13 cellular contexts compared by ENCODE assay signal in genomic region chr17:78818152-78818846, GRCh38. TPM values are rescaled to one million over a fixed set of nuclear protein-coding genes. Genes with fewer than 3 reads are reported as not detected.
DNase-seq lines count a peak whose midpoint lies in the region; ATAC-seq lines count a peak whose summit lies in the region.
"Had no signal": no experiment of that assay in that cellular context is flagged by ENCODE, and none has a peak within 500 bp of the region (broad histone marks: within the 10 kb centered on the region; RNA-seq: fewer than 3 reads in every experiment).

No MANE protein-coding gene starts in this region.

- no peaks in the 10 kb centered on the region for H3K27me3 ChIP-seq in BLaER1
- no peaks in the 10 kb centered on the region; the same call in 1 of the 2 replicates for H3K27me3 ChIP-seq in H7 (ENCODE audit: control insufficient read depth, insufficient read depth, low read length)
- H3K27me3 ChIP-seq: cardiac muscle cell had no signal

- POLR2A ChIA-PET in naive thymus-derived CD8-positive, alpha-beta T cell (lab: Charles Lee), result interaction anchor here (0.5 to 3.2 kb wide), 12 partner anchors 10 to 688 kb away, joined by 3 to 23 read pairs (median 4); partner anchors contain the start of genes TMC8 and USP36

- H3K4me3 Mint-ChIP-seq in activated naive CD8-positive, alpha-beta T cell, result peak overlapping the region; percentile 79
- peak overlapping the region; percentile 49 to 83 (median 72) for H3K4me3 Mint-ChIP-seq in naive thymus-derived CD8-positive, alpha-beta T cell

- H3K9me3 ChIP-seq in BLaER1, result no peaks in the 10 kb centered on the region

- H3K9ac ChIP-seq in BLaER1, result peak overlapping the region; percentile 7; the same call in 1 of the 2 replicates

- peak overlapping the region; percentile 10; the same call in 1 of the 2 replicates for H3K27ac ChIP-seq in BLaER1
- H3K27ac ChIP-seq: cardiac muscle cell had no signal

- no peaks in the 10 kb centered on the region for H3K27me3 Mint-ChIP-seq in activated naive CD8-positive, alpha-beta T cell
- H3K27me3 Mint-ChIP-seq in naive thymus-derived CD8-positive, alpha-beta T cell, result no peaks in the 10 kb centered on the region

- peak overlapping the region; percentile 94 for H3K27ac Mint-ChIP-seq in activated naive CD8-positive, alpha-beta T cell
- peak overlapping the region; percentile 91 to 98 (median 98) for H3K27ac Mint-ChIP-seq in naive thymus-derived CD8-positive, alpha-beta T cell

- no peak for ATAC-seq in naive thymus-derived CD8-positive, alpha-beta T cell
- ATAC-seq in GM21786 (IDR thresholded peaks at IDR 0.05; ENCODE audit: unreplicated experiment), result no peak

- peaks cover 73% of the 10 kb centered on the region for H3K4me1 ChIP-seq in BLaER1

- H4K20me1 ChIP-seq in BLaER1, result peaks cover 90% of the 10 kb centered on the region

- peaks cover 98% of the 10 kb centered on the region for H3K36me3 ChIP-seq in BLaER1
- H3K36me3 ChIP-seq in H7 (replicated peaks; ENCODE audit: control insufficient read depth, insufficient read depth, low read length), result peaks cover 63% of the 10 kb centered on the region

- peaks cover 57% of the 10 kb centered on the region for H3K4me1 Mint-ChIP-seq in activated naive CD8-positive, alpha-beta T cell (ENCODE audit: low read depth)
- H3K4me1 Mint-ChIP-seq in naive thymus-derived CD8-positive, alpha-beta T cell, result peaks cover 13 to 55% (median 48%) of the 10 kb centered on the region in 4 donors

- peak overlapping the region; percentile 79 for H3K4me2 ChIP-seq in BLaER1

- H3K4me3 ChIP-seq in BLaER1, result peak overlapping the region; percentile 37; the same call in 1 of the 2 replicates
- no peak overlapping the region for H3K4me3 ChIP-seq in H7 (ENCODE audit: insufficient read depth, low read depth, low read length)
- H3K4me3 ChIP-seq: cardiac muscle cell had no signal

- no peaks in the 10 kb centered on the region for H3K9me3 Mint-ChIP-seq in activated naive CD8-positive, alpha-beta T cell (ENCODE audit: low read depth)
- H3K9me3 Mint-ChIP-seq in naive thymus-derived CD8-positive, alpha-beta T cell, result no peaks in the 10 kb centered on the region

- DNase-seq in H7, result peak; percentile 8
- DNase-seq in naive thymus-derived CD8-positive, alpha-beta T cell, result no peak
- no peak for DNase-seq in NCI-H2196 treated with DMSO at 0.1 percent for 48 hours (lab: John Stamatoyannopoulos, UW; ENCODE audit: unreplicated experiment)
- DNase-seq in NCI-H1417 treated with DMSO at 0.1 percent for 48 hours (lab: John Stamatoyannopoulos, UW), result no peak
- no peak for DNase-seq in cortex of kidney (lab: John Stamatoyannopoulos, UW)
- DNase-seq: HCEC 1CT; mammary epithelial cell; NCI-H1092 treated with DMSO at 0.1 percent for 48 hours; stimulated activated CD4-positive, alpha-beta T cell treated with anti-CD3 and anti-CD28 coated beads, Interleukin-2, amount 100 ng/mL, for 24 hours had no signal

- H3K36me3 Mint-ChIP-seq in activated naive CD8-positive, alpha-beta T cell, result peaks cover 22% of the 10 kb centered on the region
- peaks cover 5 to 91% (median 58%) of the 10 kb centered on the region in 3 donors for H3K36me3 Mint-ChIP-seq in naive thymus-derived CD8-positive, alpha-beta T cell

RNA-seq across cellular contexts. Expression of gene USP36, which starts 22.3 kb away (rescaled TPM):
- total RNA-seq in H7 (2014; rRNA removed; shearing (Covaris generic)), result 24.6 and 32.8 TPM in 2 replicates
- total RNA-seq in naive thymus-derived CD8-positive, alpha-beta T cell, result 100 to 1,000 TPM; 151 to 156 TPM
- 10 to 100 TPM; 27.5 to 45.1 (median 36.7) TPM for polyA plus RNA-seq in naive thymus-derived CD8-positive, alpha-beta T cell

RNA-seq across cellular contexts. Expression of gene CYTH1, which starts 36.2 kb away (rescaled TPM):
- total RNA-seq in H7 (2014; rRNA removed; shearing (Covaris generic)), result 10.3 and 11.3 TPM in 2 replicates
- 100 to 1,000 TPM; 415 to 423 TPM for total RNA-seq in naive thymus-derived CD8-positive, alpha-beta T cell
- polyA plus RNA-seq in naive thymus-derived CD8-positive, alpha-beta T cell, result 100 to 1,000 TPM; 220 to 320 (median 243) TPM

Comparison
In these comparisons a context has a peak if more than half of its experiments do, and no peak if none do; other contexts are left out.
1. RNA of gene CYTH1, which starts 36.2 kb away (total RNA-seq): 415 to 423 TPM in naive thymus-derived CD8-positive, alpha-beta T cell; 10.3 to 11.3 TPM in H7; every median in the first group is over 10 times any median in the second.